27 cellular contexts compared by ENCODE assay signal in the genomic region with DNA sequence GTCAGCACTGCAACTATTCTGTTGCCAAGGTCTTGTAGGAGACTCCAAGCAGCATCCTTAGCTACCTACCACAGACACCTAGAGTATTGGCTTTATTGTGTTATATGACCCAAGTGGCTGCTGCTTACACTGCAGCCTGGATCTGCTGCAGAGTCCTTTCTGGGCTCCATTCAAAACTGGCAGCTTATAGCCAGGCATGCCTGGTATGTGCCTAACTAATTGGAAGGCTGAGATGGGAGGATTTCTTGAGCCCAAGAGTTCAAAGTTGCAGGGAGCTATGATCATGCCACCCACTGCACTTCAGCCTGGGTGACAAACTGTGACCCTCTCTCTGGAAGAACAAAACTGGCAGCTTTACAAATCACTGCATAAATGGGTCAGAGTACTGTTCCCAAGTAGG. TPM values are rescaled to one million over a fixed set of nuclear protein-coding genes. Genes with fewer than 3 reads are reported as not detected.
DNase-seq lines count a peak whose midpoint lies in the region; ATAC-seq, FAIRE-seq and TF ChIP-seq lines count a peak whose summit lies in the region.
"Had no signal": no experiment of that assay in that cellular context is flagged by ENCODE, and none has a peak within 500 bp of the region (broad histone marks: within the 10 kb centered on the region; RNA-seq: fewer than 3 reads in every experiment).

No MANE protein-coding gene starts in this region.

- H3K27ac ChIP-seq in SK-N-SH (ENCODE audit: low read depth in 2 of 2, low read length in 1 of 2), result peak overlapping the region in 1 of 2 experiments; percentile 25; a peak in 1 of 4 replicates
- H3K27ac ChIP-seq: adrenal gland, neutrophil, suprapubic skin had no signal

- no peaks in the 10 kb centered on the region for H3K9me3 ChIP-seq in SK-N-SH
- H3K9me3 ChIP-seq: adrenal gland, neutrophil, suprapubic skin had no signal

- POLR2A ChIA-PET in SK-N-SH (lab: Yijun Ruan, JAX), result interaction anchor here (1.7 kb wide), 1 partner anchor 9 kb away, joined by 6 read pairs; a partner anchor contains a TSS

- no peak for DNase-seq in SK-N-SH
- peak; percentile 22 for DNase-seq in HFFc6
- DNase-seq in nephron progenitor cell, result no peak
- DNase-seq in urothelium cell line (ENCODE audit: low spot score), result no peak
- DNase-seq: 8988T; activated naive CD4-positive, alpha-beta T cell; activated T-cell treated with anti-CD3 and anti-CD28 coated beads, Interleukin-2, amount 50 U/mL, for 24 hours; adrenal gland; COR-L47; cortex of kidney; DMS79; HCEC 1CT; kidney; NCI-H1105 treated with DMSO at 0.1 percent for 48 hours; NCI-H2029; NCI-H2227 treated with DMSO at 0.1 percent for 48 hours; SHP77; small intestine; stimulated activated CD4-positive, alpha-beta T cell treated with anti-CD3 and anti-CD28 coated beads, Interleukin-2, amount 100 ng/mL, for 24 hours; T-cell had no signal

- no peaks in the 10 kb centered on the region for H4K20me1 ChIP-seq in SK-N-SH (ENCODE audit: insufficient read depth)

- H3K9me3 Mint-ChIP-seq in HFFc6 (no peaks in the 10 kb centered on the region), brain (no peaks in the 10 kb centered on the region), nephron progenitor cell (no peaks in the 10 kb centered on the region)
- H3K9me3 Mint-ChIP-seq: activated T-cell treated with anti-CD3 and anti-CD28 coated beads, Interleukin-2, amount 50 U/mL, for 24 hours; T-cell had no signal

- TF ChIP-seq EP300 in SK-N-SH (IDR thresholded peaks at IDR 0.05; ENCODE audit: borderline replicate concordance in 1 of 2, low read depth in 1 of 2, low read length in 1 of 2), result no peak

- peaks cover 1 to 32% of the 10 kb centered on the region in 2 experiments; a peak in 3 of 4 replicates for H3K4me1 ChIP-seq in SK-N-SH (ENCODE audit: control insufficient read depth in 1 of 2, insufficient read depth in 2 of 2, low read depth in 1 of 2, low read length in 1 of 2)
- H3K4me1 ChIP-seq: suprapubic skin had no signal

- H3K36me3 Mint-ChIP-seq in HFFc6 (ENCODE audit: low read depth) (peaks cover 20% of the 10 kb centered on the region), brain (no peaks in the 10 kb centered on the region), nephron progenitor cell (ENCODE audit: low read depth) (peaks cover 18% of the 10 kb centered on the region)

- no peaks in the 10 kb centered on the region for H3K9me2 ChIP-seq in SK-N-SH

- H3F3A ChIP-seq in SK-N-SH (replicated peaks; ENCODE audit: insufficient read depth), result peaks cover 5% of the 10 kb centered on the region

- H3K27me3 Mint-ChIP-seq in HFFc6 (ENCODE audit: insufficient read depth) (no peaks in the 10 kb centered on the region; the same call in 1 of the 2 replicates), brain (peaks cover 5% of the 10 kb centered on the region), nephron progenitor cell (ENCODE audit: low read depth, poor library complexity) (no peaks in the 10 kb centered on the region)
- H3K27me3 Mint-ChIP-seq: activated T-cell treated with anti-CD3 and anti-CD28 coated beads, Interleukin-2, amount 50 U/mL, for 24 hours had no signal

- no peak overlapping the region for H3K4me3 Mint-ChIP-seq in HFFc6
- no peak overlapping the region for H3K4me3 Mint-ChIP-seq in brain
- H3K4me3 Mint-ChIP-seq in nephron progenitor cell, result no peak overlapping the region
- H3K4me3 Mint-ChIP-seq: activated T-cell treated with anti-CD3 and anti-CD28 coated beads, Interleukin-2, amount 50 U/mL, for 24 hours; T-cell had no signal

- no peak overlapping the region for H3K4me3 ChIP-seq in SK-N-SH (ENCODE audit: low read depth in 2 of 2, low read length in 1 of 2)
- H3K4me3 ChIP-seq: adrenal gland, suprapubic skin had no signal

- no peak for TF ChIP-seq RAD21 in SK-N-SH (IDR thresholded peaks at IDR 0.05; ENCODE audit: low read length)

- TF ChIP-seq CTCF in SK-N-SH (IDR thresholded peaks at IDR 0.05) (no peak), HFFc6 (IDR thresholded peaks at IDR 0.05) (no peak), brain (conservative IDR thresholded peaks at IDR 0.05) (no peak), nephron progenitor cell (IDR thresholded peaks at IDR 0.05) (no peak)

- H3K27me3 ChIP-seq in SK-N-SH (ENCODE audit: insufficient read depth), result no peaks in the 10 kb centered on the region
- H3K27me3 ChIP-seq: adrenal gland, neutrophil, suprapubic skin had no signal

- CTCF ChIA-PET in SK-N-SH (lab: Yijun Ruan, JAX), result interaction anchor here (1.1 to 2.4 kb wide), 6 partner anchors 9 to 191 kb away, joined by 3 to 11 read pairs (median 5); no protein-coding TSS in a partner anchor

- H3K4me1 Mint-ChIP-seq in HFFc6 (ENCODE audit: low read depth) (peaks cover 9% of the 10 kb centered on the region), brain (peaks cover 4% of the 10 kb centered on the region), nephron progenitor cell (peaks cover 5% of the 10 kb centered on the region)

- ATAC-seq in SK-N-SH treated with all-trans-retinoic acid at 6 μM for 48 hours (peak; percentile 69), HG02588 (IDR thresholded peaks at IDR 0.05; ENCODE audit: unreplicated experiment) (no peak), HG03342 (IDR thresholded peaks at IDR 0.05; ENCODE audit: unreplicated experiment) (no peak)
- ATAC-seq: T-cell had no signal

- H2AFZ ChIP-seq in SK-N-SH (ENCODE audit: low read depth), result no peak overlapping the region

- H3K36me3 ChIP-seq in SK-N-SH (replicated peaks in 1 of 2; ENCODE audit: control insufficient read depth in 1 of 2, insufficient read depth in 2 of 2, low read length in 1 of 2), result peaks cover 20 to 34% of the 10 kb centered on the region in 2 experiments

- H3K27ac Mint-ChIP-seq in HFFc6 (no peak overlapping the region; the same call in 1 of the 2 replicates), brain (peak overlapping the region in 3 of 5 experiments; percentile 50 to 85 (median 71)), nephron progenitor cell (peak overlapping the region; percentile 15)
- H3K27ac Mint-ChIP-seq: activated T-cell treated with anti-CD3 and anti-CD28 coated beads, Interleukin-2, amount 50 U/mL, for 24 hours; T-cell had no signal

- H3K9ac ChIP-seq in SK-N-SH, result no peak overlapping the region

- FAIRE-seq in urothelium cell line (lab: Jason Lieb, UNC), result no peak
- FAIRE-seq: kidney, small intestine, TTC549 had no signal

- peaks cover 3% of the 10 kb centered on the region; the same call in 1 of the 2 replicates for H3K79me2 ChIP-seq in SK-N-SH (ENCODE audit: insufficient read depth)

- H3K4me2 ChIP-seq in SK-N-SH, result no peak overlapping the region

TF ChIP-seq in SK-N-SH treated with all-trans-retinoic acid at 6 μM for 48 hours, 23 proteins besides CTCF, POLR2A, EP300 and RAD21 (continues in another document):
- TF ChIP-seq ISL1 (CRISPR knock-in tag; IDR thresholded peaks at IDR 0.05) (no peak), OSR1 (CRISPR knock-in tag; IDR thresholded peaks at IDR 0.05) (no peak), CSDC2 (CRISPR knock-in tag; IDR thresholded peaks at IDR 0.05) (no peak), TCF4 (CRISPR knock-in tag; IDR thresholded peaks at IDR 0.05; ENCODE audit: borderline replicate concordance) (no peak), ZFP3 (CRISPR knock-in tag; IDR thresholded peaks at IDR 0.05) (no peak), SNAI2 (CRISPR knock-in tag; IDR thresholded peaks at IDR 0.05) (no peak), BACH2 (CRISPR knock-in tag; IDR thresholded peaks at IDR 0.05; ENCODE audit: borderline replicate concordance) (no peak), ZNF565 (CRISPR knock-in tag; conservative IDR thresholded peaks at IDR 0.05; ENCODE audit: low read depth) (no peak)

TF ChIP-seq in SK-N-SH, 30 proteins besides CTCF, POLR2A, EP300 and RAD21 (continues in another document):
- TF ChIP-seq TCF12 (IDR thresholded peaks at IDR 0.05) (no peak), POLR2AphosphoS5 (IDR thresholded peaks at IDR 0.05; ENCODE audit: low read depth, low read length) (no peak), MEF2A (IDR thresholded peaks at IDR 0.05; ENCODE audit: borderline replicate concordance, low read depth) (no peak), RFX5 (IDR thresholded peaks at IDR 0.05; ENCODE audit: low read length) (no peak)
- TF ChIP-seq, protein P1, sequence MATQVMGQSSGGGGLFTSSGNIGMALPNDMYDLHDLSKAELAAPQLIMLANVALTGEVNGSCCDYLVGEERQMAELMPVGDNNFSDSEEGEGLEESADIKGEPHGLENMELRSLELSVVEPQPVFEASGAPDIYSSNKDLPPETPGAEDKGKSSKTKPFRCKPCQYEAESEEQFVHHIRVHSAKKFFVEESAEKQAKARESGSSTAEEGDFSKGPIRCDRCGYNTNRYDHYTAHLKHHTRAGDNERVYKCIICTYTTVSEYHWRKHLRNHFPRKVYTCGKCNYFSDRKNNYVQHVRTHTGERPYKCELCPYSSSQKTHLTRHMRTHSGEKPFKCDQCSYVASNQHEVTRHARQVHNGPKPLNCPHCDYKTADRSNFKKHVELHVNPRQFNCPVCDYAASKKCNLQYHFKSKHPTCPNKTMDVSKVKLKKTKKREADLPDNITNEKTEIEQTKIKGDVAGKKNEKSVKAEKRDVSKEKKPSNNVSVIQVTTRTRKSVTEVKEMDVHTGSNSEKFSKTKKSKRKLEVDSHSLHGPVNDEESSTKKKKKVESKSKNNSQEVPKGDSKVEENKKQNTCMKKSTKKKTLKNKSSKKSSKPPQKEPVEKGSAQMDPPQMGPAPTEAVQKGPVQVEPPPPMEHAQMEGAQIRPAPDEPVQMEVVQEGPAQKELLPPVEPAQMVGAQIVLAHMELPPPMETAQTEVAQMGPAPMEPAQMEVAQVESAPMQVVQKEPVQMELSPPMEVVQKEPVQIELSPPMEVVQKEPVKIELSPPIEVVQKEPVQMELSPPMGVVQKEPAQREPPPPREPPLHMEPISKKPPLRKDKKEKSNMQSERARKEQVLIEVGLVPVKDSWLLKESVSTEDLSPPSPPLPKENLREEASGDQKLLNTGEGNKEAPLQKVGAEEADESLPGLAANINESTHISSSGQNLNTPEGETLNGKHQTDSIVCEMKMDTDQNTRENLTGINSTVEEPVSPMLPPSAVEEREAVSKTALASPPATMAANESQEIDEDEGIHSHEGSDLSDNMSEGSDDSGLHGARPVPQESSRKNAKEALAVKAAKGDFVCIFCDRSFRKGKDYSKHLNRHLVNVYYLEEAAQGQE (IDR thresholded peaks at IDR 0.05; ENCODE audit: low read depth, low read length), result no peak

RNA-seq across cellular contexts. Expression of a gene that starts 8.6 kb away (rescaled TPM):
- polyA plus RNA-seq in SK-N-SH (2012; rRNA removed) (239 and 332 TPM in 2 replicates), brain (ENCODE audit: insufficient read depth, low read depth, low replicate concordance) (350 TPM)
- polyA plus RNA-seq in SK-N-SH (2012; cell fraction: cytosol; rRNA removed), result 277 and 293 TPM in 2 replicates
- 112 and 123 TPM in 2 replicates for polyA plus RNA-seq in SK-N-SH (2012; cell fraction: nucleus; rRNA removed)
- total RNA-seq in HFFc6 (2021; fragmentation: NEBNext Ultra II Directional; extraction: Animal tissue kit (Norgen Biotek cat#: 25700)), result 100 to 1,000 TPM; 174 to 221 (median 198) TPM
